1 cellular context compared by ENCODE assay signal in genomic region chr15:59595434-59595915, GRCh38.
A peak's percentile ranks its signal among the peaks of the same experiment; 100 is the strongest.
TF ChIP-seq lines count a peak whose summit lies in the region.

No MANE protein-coding gene starts in this region.

TF ChIP-seq in HepG2, 621 proteins besides CTCF, POLR2A, EP300 and RAD21 (continued from another document and continues in another):
- TF ChIP-seq ZUFSP (CRISPR knock-in tag; IDR thresholded peaks at IDR 0.05; ENCODE audit: borderline replicate concordance) (no peak), ZNF275 (CRISPR knock-in tag; IDR thresholded peaks at IDR 0.05; ENCODE audit: borderline replicate concordance) (no peak), ZNF614 (CRISPR knock-in tag; IDR thresholded peaks at IDR 0.05; ENCODE audit: borderline replicate concordance) (0 out of 2 replicates have a peak, but pooled peaks have one; percentile 72), GATAD2A (CRISPR knock-in tag; IDR thresholded peaks at IDR 0.05) (peak; percentile 43; the same call in 1 of the 2 replicates), ZNF234 (CRISPR knock-in tag; conservative IDR thresholded peaks at IDR 0.05) (no peak), NAIF1 (CRISPR knock-in tag; IDR thresholded peaks at IDR 0.05; ENCODE audit: borderline replicate concordance) (no peak), DPF2 (CRISPR knock-in tag; IDR thresholded peaks at IDR 0.05; ENCODE audit: borderline replicate concordance, low read depth) (no peak), NR2F2 (IDR thresholded peaks at IDR 0.05; ENCODE audit: borderline replicate concordance, low read depth) (0 out of 2 replicates have a peak, but pooled peaks have one; percentile 21), HNF1B (CRISPR knock-in tag; IDR thresholded peaks at IDR 0.05) (no peak), SMYD3 (CRISPR knock-in tag; IDR thresholded peaks at IDR 0.05) (no peak), ZNF296 (CRISPR knock-in tag; conservative IDR thresholded peaks at IDR 0.05) (no peak), NONO (IDR thresholded peaks at IDR 0.05) (no peak), NONO (CRISPR knock-in tag; conservative IDR thresholded peaks at IDR 0.05) (no peak), ADNP (CRISPR knock-in tag; IDR thresholded peaks at IDR 0.05) (no peak), ZNF326 (CRISPR knock-in tag; IDR thresholded peaks at IDR 0.05; ENCODE audit: borderline replicate concordance) (no peak), FOXM1 (CRISPR knock-in tag; IDR thresholded peaks at IDR 0.05) (no peak), RXRA (CRISPR knock-in tag; IDR thresholded peaks at IDR 0.05) (peak; percentile 27; the same call in 1 of the 2 replicates), KAT8 (CRISPR knock-in tag; IDR thresholded peaks at IDR 0.05) (no peak), NFYB (CRISPR knock-in tag; IDR thresholded peaks at IDR 0.05) (no peak), ESRRA (CRISPR knock-in tag; IDR thresholded peaks at IDR 0.05; ENCODE audit: low read depth) (no peak)
- TF ChIP-seq, protein P1, sequence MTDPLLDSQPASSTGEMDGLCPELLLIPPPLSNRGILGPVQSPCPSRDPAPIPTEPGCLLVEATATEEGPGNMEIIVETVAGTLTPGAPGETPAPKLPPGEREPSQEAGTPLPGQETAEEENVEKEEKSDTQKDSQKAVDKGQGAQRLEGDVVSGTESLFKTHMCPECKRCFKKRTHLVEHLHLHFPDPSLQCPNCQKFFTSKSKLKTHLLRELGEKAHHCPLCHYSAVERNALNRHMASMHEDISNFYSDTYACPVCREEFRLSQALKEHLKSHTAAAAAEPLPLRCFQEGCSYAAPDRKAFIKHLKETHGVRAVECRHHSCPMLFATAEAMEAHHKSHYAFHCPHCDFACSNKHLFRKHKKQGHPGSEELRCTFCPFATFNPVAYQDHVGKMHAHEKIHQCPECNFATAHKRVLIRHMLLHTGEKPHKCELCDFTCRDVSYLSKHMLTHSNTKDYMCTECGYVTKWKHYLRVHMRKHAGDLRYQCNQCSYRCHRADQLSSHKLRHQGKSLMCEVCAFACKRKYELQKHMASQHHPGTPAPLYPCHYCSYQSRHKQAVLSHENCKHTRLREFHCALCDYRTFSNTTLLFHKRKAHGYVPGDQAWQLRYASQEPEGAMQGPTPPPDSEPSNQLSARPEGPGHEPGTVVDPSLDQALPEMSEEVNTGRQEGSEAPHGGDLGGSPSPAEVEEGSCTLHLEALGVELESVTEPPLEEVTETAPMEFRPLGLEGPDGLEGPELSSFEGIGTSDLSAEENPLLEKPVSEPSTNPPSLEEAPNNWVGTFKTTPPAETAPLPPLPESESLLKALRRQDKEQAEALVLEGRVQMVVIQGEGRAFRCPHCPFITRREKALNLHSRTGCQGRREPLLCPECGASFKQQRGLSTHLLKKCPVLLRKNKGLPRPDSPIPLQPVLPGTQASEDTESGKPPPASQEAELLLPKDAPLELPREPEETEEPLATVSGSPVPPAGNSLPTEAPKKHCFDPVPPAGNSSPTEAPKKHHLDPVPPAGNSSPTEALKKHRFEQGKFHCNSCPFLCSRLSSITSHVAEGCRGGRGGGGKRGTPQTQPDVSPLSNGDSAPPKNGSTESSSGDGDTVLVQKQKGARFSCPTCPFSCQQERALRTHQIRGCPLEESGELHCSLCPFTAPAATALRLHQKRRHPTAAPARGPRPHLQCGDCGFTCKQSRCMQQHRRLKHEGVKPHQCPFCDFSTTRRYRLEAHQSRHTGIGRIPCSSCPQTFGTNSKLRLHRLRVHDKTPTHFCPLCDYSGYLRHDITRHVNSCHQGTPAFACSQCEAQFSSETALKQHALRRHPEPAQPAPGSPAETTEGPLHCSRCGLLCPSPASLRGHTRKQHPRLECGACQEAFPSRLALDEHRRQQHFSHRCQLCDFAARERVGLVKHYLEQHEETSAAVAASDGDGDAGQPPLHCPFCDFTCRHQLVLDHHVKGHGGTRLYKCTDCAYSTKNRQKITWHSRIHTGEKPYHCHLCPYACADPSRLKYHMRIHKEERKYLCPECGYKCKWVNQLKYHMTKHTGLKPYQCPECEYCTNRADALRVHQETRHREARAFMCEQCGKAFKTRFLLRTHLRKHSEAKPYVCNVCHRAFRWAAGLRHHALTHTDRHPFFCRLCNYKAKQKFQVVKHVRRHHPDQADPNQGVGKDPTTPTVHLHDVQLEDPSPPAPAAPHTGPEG (CRISPR knock-in tag; IDR thresholded peaks at IDR 0.05), result no peak
- TF ChIP-seq, protein P2, sequence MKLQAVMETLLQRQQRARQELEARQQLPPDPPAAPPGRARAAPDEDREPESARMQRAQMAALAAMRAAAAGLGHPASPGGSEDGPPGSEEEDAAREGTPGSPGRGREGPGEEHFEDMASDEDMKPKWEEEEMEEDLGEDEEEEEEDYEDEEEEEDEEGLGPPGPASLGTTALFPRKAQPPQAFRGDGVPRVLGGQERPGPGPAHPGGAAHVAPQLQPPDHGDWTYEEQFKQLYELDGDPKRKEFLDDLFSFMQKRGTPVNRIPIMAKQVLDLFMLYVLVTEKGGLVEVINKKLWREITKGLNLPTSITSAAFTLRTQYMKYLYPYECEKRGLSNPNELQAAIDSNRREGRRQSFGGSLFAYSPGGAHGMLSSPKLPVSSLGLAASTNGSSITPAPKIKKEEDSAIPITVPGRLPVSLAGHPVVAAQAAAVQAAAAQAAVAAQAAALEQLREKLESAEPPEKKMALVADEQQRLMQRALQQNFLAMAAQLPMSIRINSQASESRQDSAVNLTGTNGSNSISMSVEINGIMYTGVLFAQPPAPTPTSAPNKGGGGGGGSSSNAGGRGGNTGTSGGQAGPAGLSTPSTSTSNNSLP (IDR thresholded peaks at IDR 0.05; ENCODE audit: low read depth, low read length), result no peak
- TF ChIP-seq, protein P3, sequence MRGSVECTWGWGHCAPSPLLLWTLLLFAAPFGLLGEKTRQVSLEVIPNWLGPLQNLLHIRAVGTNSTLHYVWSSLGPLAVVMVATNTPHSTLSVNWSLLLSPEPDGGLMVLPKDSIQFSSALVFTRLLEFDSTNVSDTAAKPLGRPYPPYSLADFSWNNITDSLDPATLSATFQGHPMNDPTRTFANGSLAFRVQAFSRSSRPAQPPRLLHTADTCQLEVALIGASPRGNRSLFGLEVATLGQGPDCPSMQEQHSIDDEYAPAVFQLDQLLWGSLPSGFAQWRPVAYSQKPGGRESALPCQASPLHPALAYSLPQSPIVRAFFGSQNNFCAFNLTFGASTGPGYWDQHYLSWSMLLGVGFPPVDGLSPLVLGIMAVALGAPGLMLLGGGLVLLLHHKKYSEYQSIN (CRISPR knock-in tag; IDR thresholded peaks at IDR 0.05; ENCODE audit: borderline replicate concordance), result no peak
- TF ChIP-seq, protein P4, sequence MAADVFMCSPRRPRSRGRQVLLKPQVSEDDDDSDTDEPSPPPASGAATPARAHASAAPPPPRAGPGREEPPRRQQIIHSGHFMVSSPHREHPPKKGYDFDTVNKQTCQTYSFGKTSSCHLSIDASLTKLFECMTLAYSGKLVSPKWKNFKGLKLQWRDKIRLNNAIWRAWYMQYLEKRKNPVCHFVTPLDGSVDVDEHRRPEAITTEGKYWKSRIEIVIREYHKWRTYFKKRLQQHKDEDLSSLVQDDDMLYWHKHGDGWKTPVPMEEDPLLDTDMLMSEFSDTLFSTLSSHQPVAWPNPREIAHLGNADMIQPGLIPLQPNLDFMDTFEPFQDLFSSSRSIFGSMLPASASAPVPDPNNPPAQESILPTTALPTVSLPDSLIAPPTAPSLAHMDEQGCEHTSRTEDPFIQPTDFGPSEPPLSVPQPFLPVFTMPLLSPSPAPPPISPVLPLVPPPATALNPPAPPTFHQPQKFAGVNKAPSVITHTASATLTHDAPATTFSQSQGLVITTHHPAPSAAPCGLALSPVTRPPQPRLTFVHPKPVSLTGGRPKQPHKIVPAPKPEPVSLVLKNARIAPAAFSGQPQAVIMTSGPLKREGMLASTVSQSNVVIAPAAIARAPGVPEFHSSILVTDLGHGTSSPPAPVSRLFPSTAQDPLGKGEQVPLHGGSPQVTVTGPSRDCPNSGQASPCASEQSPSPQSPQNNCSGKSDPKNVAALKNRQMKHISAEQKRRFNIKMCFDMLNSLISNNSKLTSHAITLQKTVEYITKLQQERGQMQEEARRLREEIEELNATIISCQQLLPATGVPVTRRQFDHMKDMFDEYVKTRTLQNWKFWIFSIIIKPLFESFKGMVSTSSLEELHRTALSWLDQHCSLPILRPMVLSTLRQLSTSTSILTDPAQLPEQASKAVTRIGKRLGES (CRISPR knock-in tag; IDR thresholded peaks at IDR 0.05; ENCODE audit: borderline replicate concordance), result no peak
- TF ChIP-seq, protein P5, sequence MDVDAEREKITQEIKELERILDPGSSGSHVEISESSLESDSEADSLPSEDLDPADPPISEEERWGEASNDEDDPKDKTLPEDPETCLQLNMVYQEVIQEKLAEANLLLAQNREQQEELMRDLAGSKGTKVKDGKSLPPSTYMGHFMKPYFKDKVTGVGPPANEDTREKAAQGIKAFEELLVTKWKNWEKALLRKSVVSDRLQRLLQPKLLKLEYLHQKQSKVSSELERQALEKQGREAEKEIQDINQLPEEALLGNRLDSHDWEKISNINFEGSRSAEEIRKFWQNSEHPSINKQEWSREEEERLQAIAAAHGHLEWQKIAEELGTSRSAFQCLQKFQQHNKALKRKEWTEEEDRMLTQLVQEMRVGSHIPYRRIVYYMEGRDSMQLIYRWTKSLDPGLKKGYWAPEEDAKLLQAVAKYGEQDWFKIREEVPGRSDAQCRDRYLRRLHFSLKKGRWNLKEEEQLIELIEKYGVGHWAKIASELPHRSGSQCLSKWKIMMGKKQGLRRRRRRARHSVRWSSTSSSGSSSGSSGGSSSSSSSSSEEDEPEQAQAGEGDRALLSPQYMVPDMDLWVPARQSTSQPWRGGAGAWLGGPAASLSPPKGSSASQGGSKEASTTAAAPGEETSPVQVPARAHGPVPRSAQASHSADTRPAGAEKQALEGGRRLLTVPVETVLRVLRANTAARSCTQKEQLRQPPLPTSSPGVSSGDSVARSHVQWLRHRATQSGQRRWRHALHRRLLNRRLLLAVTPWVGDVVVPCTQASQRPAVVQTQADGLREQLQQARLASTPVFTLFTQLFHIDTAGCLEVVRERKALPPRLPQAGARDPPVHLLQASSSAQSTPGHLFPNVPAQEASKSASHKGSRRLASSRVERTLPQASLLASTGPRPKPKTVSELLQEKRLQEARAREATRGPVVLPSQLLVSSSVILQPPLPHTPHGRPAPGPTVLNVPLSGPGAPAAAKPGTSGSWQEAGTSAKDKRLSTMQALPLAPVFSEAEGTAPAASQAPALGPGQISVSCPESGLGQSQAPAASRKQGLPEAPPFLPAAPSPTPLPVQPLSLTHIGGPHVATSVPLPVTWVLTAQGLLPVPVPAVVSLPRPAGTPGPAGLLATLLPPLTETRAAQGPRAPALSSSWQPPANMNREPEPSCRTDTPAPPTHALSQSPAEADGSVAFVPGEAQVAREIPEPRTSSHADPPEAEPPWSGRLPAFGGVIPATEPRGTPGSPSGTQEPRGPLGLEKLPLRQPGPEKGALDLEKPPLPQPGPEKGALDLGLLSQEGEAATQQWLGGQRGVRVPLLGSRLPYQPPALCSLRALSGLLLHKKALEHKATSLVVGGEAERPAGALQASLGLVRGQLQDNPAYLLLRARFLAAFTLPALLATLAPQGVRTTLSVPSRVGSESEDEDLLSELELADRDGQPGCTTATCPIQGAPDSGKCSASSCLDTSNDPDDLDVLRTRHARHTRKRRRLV (CRISPR knock-in tag; IDR thresholded peaks at IDR 0.05), result no peak
- TF ChIP-seq, protein P6, sequence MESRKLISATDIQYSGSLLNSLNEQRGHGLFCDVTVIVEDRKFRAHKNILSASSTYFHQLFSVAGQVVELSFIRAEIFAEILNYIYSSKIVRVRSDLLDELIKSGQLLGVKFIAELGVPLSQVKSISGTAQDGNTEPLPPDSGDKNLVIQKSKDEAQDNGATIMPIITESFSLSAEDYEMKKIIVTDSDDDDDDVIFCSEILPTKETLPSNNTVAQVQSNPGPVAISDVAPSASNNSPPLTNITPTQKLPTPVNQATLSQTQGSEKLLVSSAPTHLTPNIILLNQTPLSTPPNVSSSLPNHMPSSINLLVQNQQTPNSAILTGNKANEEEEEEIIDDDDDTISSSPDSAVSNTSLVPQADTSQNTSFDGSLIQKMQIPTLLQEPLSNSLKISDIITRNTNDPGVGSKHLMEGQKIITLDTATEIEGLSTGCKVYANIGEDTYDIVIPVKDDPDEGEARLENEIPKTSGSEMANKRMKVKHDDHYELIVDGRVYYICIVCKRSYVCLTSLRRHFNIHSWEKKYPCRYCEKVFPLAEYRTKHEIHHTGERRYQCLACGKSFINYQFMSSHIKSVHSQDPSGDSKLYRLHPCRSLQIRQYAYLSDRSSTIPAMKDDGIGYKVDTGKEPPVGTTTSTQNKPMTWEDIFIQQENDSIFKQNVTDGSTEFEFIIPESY (CRISPR knock-in tag; IDR thresholded peaks at IDR 0.05), result no peak
